ENCODE assay signal across 9 cellular contexts in the genomic region with DNA sequence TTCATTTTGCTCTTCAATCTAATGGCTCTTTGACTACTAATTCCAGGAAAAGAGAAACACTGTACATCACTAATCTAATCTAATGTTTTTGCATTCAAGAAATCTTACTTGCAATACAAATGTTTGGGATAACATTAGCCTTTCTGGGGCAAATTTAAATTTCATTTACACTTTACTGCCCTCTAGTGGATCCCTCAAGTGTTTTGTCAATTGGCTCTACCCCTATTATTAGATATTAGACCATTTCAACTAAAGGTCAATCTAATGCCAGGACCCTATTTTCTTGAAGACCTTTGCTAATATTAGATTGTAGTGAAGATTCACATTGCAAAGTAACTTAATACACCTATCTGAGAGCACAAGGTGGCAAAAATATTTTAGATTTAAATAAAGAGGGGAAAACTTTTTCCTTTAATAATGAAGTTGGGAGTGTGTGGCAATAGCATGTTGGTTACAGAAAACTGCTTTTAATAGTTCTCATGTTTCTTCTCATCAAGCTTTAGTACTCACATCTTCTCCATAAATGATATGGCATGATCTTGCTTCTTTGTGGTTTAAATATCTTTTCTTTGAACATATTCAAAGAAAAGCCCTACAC.
DNase-seq lines count a peak whose midpoint lies in the region; ATAC-seq, FAIRE-seq and TF ChIP-seq lines count a peak whose summit lies in the region.
"Had no signal": no experiment of that assay in that cellular context is flagged by ENCODE, and none has a peak within 500 bp of the region (broad histone marks: within the 10 kb centered on the region; RNA-seq: fewer than 3 reads in every experiment).

No MANE protein-coding gene starts in this region.

- ATAC-seq in HG02571 (IDR thresholded peaks at IDR 0.05; ENCODE audit: unreplicated experiment): no peak
- no peak for ATAC-seq in GM21619 (IDR thresholded peaks at IDR 0.05; ENCODE audit: unreplicated experiment)

- peak; percentile 96 for FAIRE-seq in islet of Langerhans (lab: Jason Lieb, UNC)

- DNase-seq in ELR (ENCODE audit: low read depth) (peak; percentile 58), LNCaP clone FGC (ENCODE audit: low read depth) (no peak), retina (no peak), NCI-H187 treated with DMSO at 0.1 percent for 48 hours (lab: John Stamatoyannopoulos, UW) (no peak)

- H3K4me3 ChIP-seq in LNCaP clone FGC (ENCODE audit: low read depth, low read length) (no peak overlapping the region), WI38 (ENCODE audit: low read depth, low read length) (no peak overlapping the region)
- H3K4me3 ChIP-seq: SJCRH30 had no signal

- TF ChIP-seq CTCF in LNCaP clone FGC (IDR thresholded peaks at IDR 0.05; ENCODE audit: control insufficient read depth, extremely low read depth, insufficient read depth): peak; percentile 57
- TF ChIP-seq CTCF in WI38 (IDR thresholded peaks at IDR 0.05; ENCODE audit: low read depth, low read length): peak; percentile 25; the same call in 1 of the 2 replicates
